In genomic region chr10:63843107-63843506, GRCh38 we compare ENCODE assay signal across 7 cellular contexts.
"Had no signal": no experiment of that assay in that cellular context is flagged by ENCODE, and none has a peak within 500 bp of the region (broad histone marks: within the 10 kb centered on the region; RNA-seq: fewer than 3 reads in every experiment).

No MANE protein-coding gene starts in this region.

- DNase-seq: H9, HCEC 1CT, KG1 had no signal

- H3K4me3 ChIP-seq: GM23338 had no signal

- ATAC-seq: GM23338, HepG2 had no signal

- FAIRE-seq: H1, H54, HepG2 had no signal
